ENCODE assay signal across 8 cellular contexts in genomic region chr6:147508871-147509608, GRCh38. TPM values are rescaled to one million over a fixed set of nuclear protein-coding genes. Genes with fewer than 3 reads are reported as not detected.
DNase-seq lines count a peak whose midpoint lies in the region; ATAC-seq lines count a peak whose summit lies in the region.

No MANE protein-coding gene starts in this region.

- peak overlapping the region; percentile 83 for H3K4me3 ChIP-seq in MG63
- H3K4me3 ChIP-seq in endocrine pancreas (ENCODE audit: control insufficient read depth, insufficient read depth, low read length) = peak overlapping the region; percentile 79

- H3K9me3 ChIP-seq in MG63 (0 out of 2 replicates have a peak, but pooled peaks cover 2% of the 10 kb centered on the region), endocrine pancreas (ENCODE audit: control insufficient read depth, low read length) (no peaks in the 10 kb centered on the region)

- DNase-seq in T-helper 1 cell = no peak
- peak; percentile 35 for DNase-seq in MG63
- DNase-seq in naive B cell = no peak
- no peak for DNase-seq in activated gamma-delta T cell (lab: John Stamatoyannopoulos, UW)
- DNase-seq in posterior vena cava (ENCODE audit: low spot score) = no peak

- peak overlapping the region; percentile 71 for H3K9ac ChIP-seq in endocrine pancreas (ENCODE audit: control insufficient read depth, insufficient read depth, low read length)

- H3K27me3 Mint-ChIP-seq in T-helper 1 cell treated with Interleukin-12 subunit alpha and Interleukin-12 subunit beta and Interleukin-4 antibody, amounts not matched to agents 30 μg/mL and 1 μg/mL, for 36 hours (ENCODE audit: low read depth) = peaks cover 35% of the 10 kb centered on the region
- peaks cover 41 to 64% (median 56%) of the 10 kb centered on the region in 3 donors for H3K27me3 Mint-ChIP-seq in naive B cell

- intact Hi-C loops in posterior vena cava (cut with DNase I) = loop anchor here in 1 of 2 donors (5.0 kb wide), 1 partner anchor 658 kb away; no protein-coding TSS in a partner anchor

- H3K36me3 ChIP-seq in MG63 = peaks cover 18% of the 10 kb centered on the region
- no peaks in the 10 kb centered on the region for H3K36me3 ChIP-seq in endocrine pancreas (ENCODE audit: control insufficient read depth, insufficient read depth, low read length)

- H3K27ac Mint-ChIP-seq in T-helper 1 cell treated with Interleukin-12 subunit alpha and Interleukin-12 subunit beta and Interleukin-4 antibody, amounts not matched to agents 30 μg/mL and 1 μg/mL, for 36 hours = no peak overlapping the region
- H3K27ac Mint-ChIP-seq in naive B cell = no peak overlapping the region

- peaks cover 14% of the 10 kb centered on the region for H3K4me1 ChIP-seq in endocrine pancreas (ENCODE audit: control insufficient read depth, insufficient read depth, low read length)

- H3K27me3 ChIP-seq in MG63 (no peaks in the 10 kb centered on the region), endocrine pancreas (ENCODE audit: control insufficient read depth, insufficient read depth, low read length) (no peaks in the 10 kb centered on the region)

- H3K9me3 Mint-ChIP-seq in T-helper 1 cell treated with Interleukin-12 subunit alpha and Interleukin-12 subunit beta and Interleukin-4 antibody, amounts not matched to agents 30 μg/mL and 1 μg/mL, for 36 hours = no peaks in the 10 kb centered on the region
- peaks cover 0 to 2% (median 0%) of the 10 kb centered on the region in 7 donors for H3K9me3 Mint-ChIP-seq in naive B cell

- ATAC-seq in naive B cell (ENCODE audit: low read depth in 2 of 2) (no peak), GM21786 (IDR thresholded peaks at IDR 0.05; ENCODE audit: unreplicated experiment) (no peak)

- no peaks in the 10 kb centered on the region for H3K36me3 Mint-ChIP-seq in T-helper 1 cell treated with Interleukin-12 subunit alpha and Interleukin-12 subunit beta and Interleukin-4 antibody, amounts not matched to agents 30 μg/mL and 1 μg/mL, for 36 hours (ENCODE audit: low read depth)
- H3K36me3 Mint-ChIP-seq in naive B cell = peaks cover 0 to 6% of the 10 kb centered on the region in 2 donors

- peaks cover 8% of the 10 kb centered on the region for H3K4me1 Mint-ChIP-seq in T-helper 1 cell treated with Interleukin-12 subunit alpha and Interleukin-12 subunit beta and Interleukin-4 antibody, amounts not matched to agents 30 μg/mL and 1 μg/mL, for 36 hours (ENCODE audit: low read depth)
- peaks cover 3 to 19% (median 15%) of the 10 kb centered on the region in 3 donors for H3K4me1 Mint-ChIP-seq in naive B cell

- H3K4me3 Mint-ChIP-seq in T-helper 1 cell treated with Interleukin-12 subunit alpha and Interleukin-12 subunit beta and Interleukin-4 antibody, amounts not matched to agents 30 μg/mL and 1 μg/mL, for 36 hours = peak overlapping the region; percentile 71
- peak overlapping the region; percentile 4 to 89 (median 69) for H3K4me3 Mint-ChIP-seq in naive B cell

RNA-seq across cellular contexts. Expression of gene SAMD5, which starts 0.6 kb away (rescaled TPM):
- total RNA-seq in MG63 (2014; rRNA removed; shearing (Covaris generic); ENCODE audit: low replicate concordance) = 5.5 and 12.4 TPM in 2 replicates
- polyA plus RNA-seq in naive B cell (ENCODE audit: low read depth in 6 of 6) = not detected
- 1 to 10 TPM; 1.2 to 1.9 TPM for total RNA-seq in posterior vena cava
